1 cellular context compared by ENCODE assay signal in genomic region chr2:11500702-11501303, GRCh38.
TF ChIP-seq lines count a peak whose summit lies in the region.

No MANE protein-coding gene starts in this region.

TF ChIP-seq in HepG2, 621 proteins besides CTCF, POLR2A, EP300 and RAD21 (continued from another document and continues in another):
- 0 out of 2 replicates have a peak, but pooled peaks have one; percentile 27 for TF ChIP-seq MYPOP (CRISPR knock-in tag; IDR thresholded peaks at IDR 0.05)
- no peak for TF ChIP-seq PHB2 (IDR thresholded peaks at IDR 0.05; ENCODE audit: partially characterized antibody)
- no peak for TF ChIP-seq NONO (IDR thresholded peaks at IDR 0.05)
- peak; percentile 43; the same call in 1 of the 2 replicates for TF ChIP-seq NONO (CRISPR knock-in tag; conservative IDR thresholded peaks at IDR 0.05)
- 0 out of 2 replicates have a peak, but pooled peaks have one; percentile 8 for TF ChIP-seq KLF6 (CRISPR knock-in tag; IDR thresholded peaks at IDR 0.05)
- TF ChIP-seq, protein P1, sequence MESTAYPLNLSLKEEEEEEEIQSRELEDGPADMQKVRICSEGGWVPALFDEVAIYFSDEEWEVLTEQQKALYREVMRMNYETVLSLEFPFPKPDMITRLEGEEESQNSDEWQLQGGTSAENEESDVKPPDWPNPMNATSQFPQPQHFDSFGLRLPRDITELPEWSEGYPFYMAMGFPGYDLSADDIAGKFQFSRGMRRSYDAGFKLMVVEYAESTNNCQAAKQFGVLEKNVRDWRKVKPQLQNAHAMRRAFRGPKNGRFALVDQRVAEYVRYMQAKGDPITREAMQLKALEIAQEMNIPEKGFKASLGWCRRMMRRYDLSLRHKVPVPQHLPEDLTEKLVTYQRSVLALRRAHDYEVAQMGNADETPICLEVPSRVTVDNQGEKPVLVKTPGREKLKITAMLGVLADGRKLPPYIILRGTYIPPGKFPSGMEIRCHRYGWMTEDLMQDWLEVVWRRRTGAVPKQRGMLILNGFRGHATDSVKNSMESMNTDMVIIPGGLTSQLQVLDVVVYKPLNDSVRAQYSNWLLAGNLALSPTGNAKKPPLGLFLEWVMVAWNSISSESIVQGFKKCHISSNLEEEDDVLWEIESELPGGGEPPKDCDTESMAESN (CRISPR knock-in tag; conservative IDR thresholded peaks at IDR 0.05), result 0 out of 2 replicates have a peak, but pooled peaks have one; percentile 28
- no peak for TF ChIP-seq KAT8 (CRISPR knock-in tag; IDR thresholded peaks at IDR 0.05)
- TF ChIP-seq KDM1A (CRISPR knock-in tag; IDR thresholded peaks at IDR 0.05), result 0 out of 2 replicates have a peak, but pooled peaks have one; percentile 20
- TF ChIP-seq IRF2 (CRISPR knock-in tag; IDR thresholded peaks at IDR 0.05), result peak; percentile 72
- TF ChIP-seq, protein P2, sequence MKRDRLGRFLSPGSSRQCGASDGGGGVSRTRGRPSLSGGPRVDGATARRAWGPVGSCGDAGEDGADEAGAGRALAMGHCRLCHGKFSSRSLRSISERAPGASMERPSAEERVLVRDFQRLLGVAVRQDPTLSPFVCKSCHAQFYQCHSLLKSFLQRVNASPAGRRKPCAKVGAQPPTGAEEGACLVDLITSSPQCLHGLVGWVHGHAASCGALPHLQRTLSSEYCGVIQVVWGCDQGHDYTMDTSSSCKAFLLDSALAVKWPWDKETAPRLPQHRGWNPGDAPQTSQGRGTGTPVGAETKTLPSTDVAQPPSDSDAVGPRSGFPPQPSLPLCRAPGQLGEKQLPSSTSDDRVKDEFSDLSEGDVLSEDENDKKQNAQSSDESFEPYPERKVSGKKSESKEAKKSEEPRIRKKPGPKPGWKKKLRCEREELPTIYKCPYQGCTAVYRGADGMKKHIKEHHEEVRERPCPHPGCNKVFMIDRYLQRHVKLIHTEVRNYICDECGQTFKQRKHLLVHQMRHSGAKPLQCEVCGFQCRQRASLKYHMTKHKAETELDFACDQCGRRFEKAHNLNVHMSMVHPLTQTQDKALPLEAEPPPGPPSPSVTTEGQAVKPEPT (CRISPR knock-in tag; IDR thresholded peaks at IDR 0.05; ENCODE audit: low read depth), result no peak
- TF ChIP-seq MATR3 (CRISPR knock-in tag; IDR thresholded peaks at IDR 0.05), result no peak
- no peak for TF ChIP-seq MXD4 (CRISPR knock-in tag; IDR thresholded peaks at IDR 0.05)
- TF ChIP-seq ZNF124 (CRISPR knock-in tag; IDR thresholded peaks at IDR 0.05), result 0 out of 2 replicates have a peak, but pooled peaks have one; percentile 57
- no peak for TF ChIP-seq MEIS2 (CRISPR knock-in tag; IDR thresholded peaks at IDR 0.05)
- TF ChIP-seq, protein P3, sequence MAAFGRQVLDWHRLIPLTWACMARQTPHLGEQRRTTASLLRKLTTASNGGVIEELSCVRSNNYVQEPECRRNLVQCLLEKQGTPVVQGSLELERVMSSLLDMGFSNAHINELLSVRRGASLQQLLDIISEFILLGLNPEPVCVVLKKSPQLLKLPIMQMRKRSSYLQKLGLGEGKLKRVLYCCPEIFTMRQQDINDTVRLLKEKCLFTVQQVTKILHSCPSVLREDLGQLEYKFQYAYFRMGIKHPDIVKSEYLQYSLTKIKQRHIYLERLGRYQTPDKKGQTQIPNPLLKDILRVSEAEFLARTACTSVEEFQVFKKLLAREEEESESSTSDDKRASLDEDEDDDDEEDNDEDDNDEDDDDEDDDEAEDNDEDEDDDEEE (CRISPR knock-in tag; IDR thresholded peaks at IDR 0.05), result 0 out of 2 replicates have a peak, but pooled peaks have one; percentile 62
- TF ChIP-seq, protein P4, sequence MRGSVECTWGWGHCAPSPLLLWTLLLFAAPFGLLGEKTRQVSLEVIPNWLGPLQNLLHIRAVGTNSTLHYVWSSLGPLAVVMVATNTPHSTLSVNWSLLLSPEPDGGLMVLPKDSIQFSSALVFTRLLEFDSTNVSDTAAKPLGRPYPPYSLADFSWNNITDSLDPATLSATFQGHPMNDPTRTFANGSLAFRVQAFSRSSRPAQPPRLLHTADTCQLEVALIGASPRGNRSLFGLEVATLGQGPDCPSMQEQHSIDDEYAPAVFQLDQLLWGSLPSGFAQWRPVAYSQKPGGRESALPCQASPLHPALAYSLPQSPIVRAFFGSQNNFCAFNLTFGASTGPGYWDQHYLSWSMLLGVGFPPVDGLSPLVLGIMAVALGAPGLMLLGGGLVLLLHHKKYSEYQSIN (CRISPR knock-in tag; IDR thresholded peaks at IDR 0.05; ENCODE audit: borderline replicate concordance), result no peak
- peak; percentile 41 for TF ChIP-seq SAP130 (CRISPR knock-in tag; IDR thresholded peaks at IDR 0.05; ENCODE audit: low read depth)
- no peak for TF ChIP-seq ZNF17 (CRISPR knock-in tag; IDR thresholded peaks at IDR 0.05)
- TF ChIP-seq IRF1 (CRISPR knock-in tag; IDR thresholded peaks at IDR 0.05; ENCODE audit: low read depth), result 0 out of 2 replicates have a peak, but pooled peaks have one; percentile 90
- peak; percentile 61; the same call in 1 of the 2 replicates for TF ChIP-seq ZNF772 (CRISPR knock-in tag; IDR thresholded peaks at IDR 0.05)
- TF ChIP-seq STAG1 (CRISPR knock-in tag; IDR thresholded peaks at IDR 0.05), result 0 out of 2 replicates have a peak, but pooled peaks have one; percentile 7
- peak; percentile 16; the same call in 1 of the 2 replicates for TF ChIP-seq ARID5B (CRISPR knock-in tag; IDR thresholded peaks at IDR 0.05)
- no peak for TF ChIP-seq ZNF672 (CRISPR knock-in tag; IDR thresholded peaks at IDR 0.05)
- TF ChIP-seq KMT2B (CRISPR knock-in tag; IDR thresholded peaks at IDR 0.05), result no peak
- TF ChIP-seq, protein P5, sequence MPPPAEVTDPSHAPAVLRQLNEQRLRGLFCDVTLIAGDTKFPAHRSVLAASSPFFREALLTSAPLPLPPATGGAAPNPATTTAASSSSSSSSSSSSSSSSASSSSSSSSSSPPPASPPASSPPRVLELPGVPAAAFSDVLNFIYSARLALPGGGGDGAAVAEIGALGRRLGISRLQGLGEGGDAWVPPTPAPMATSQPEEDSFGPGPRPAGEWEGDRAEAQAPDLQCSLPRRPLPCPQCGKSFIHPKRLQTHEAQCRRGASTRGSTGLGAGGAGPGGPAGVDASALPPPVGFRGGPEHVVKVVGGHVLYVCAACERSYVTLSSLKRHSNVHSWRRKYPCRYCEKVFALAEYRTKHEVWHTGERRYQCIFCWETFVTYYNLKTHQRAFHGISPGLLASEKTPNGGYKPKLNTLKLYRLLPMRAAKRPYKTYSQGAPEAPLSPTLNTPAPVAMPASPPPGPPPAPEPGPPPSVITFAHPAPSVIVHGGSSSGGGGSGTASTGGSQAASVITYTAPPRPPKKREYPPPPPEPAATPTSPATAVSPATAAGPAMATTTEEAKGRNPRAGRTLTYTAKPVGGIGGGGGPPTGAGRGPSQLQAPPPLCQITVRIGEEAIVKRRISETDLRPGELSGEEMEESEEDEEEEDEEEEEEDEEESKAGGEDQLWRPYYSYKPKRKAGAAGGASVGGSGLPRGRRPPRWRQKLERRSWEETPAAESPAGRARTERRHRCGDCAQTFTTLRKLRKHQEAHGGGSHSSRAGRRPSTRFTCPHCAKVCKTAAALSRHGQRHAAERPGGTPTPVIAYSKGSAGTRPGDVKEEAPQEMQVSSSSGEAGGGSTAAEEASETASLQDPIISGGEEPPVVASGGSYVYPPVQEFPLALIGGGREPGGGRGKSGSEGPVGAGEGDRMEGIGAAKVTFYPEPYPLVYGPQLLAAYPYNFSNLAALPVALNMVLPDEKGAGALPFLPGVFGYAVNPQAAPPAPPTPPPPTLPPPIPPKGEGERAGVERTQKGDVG (CRISPR knock-in tag; IDR thresholded peaks at IDR 0.05; ENCODE audit: borderline replicate concordance), result 0 out of 2 replicates have a peak, but pooled peaks have one; percentile 0
- 0 out of 2 replicates have a peak, but pooled peaks have one; percentile 49 for TF ChIP-seq NKX3-1 (CRISPR knock-in tag; IDR thresholded peaks at IDR 0.05)
- TF ChIP-seq SALL1 (CRISPR knock-in tag; IDR thresholded peaks at IDR 0.05), result peak; percentile 37; the same call in 1 of the 2 replicates
- no peak for TF ChIP-seq SP2 (CRISPR knock-in tag; IDR thresholded peaks at IDR 0.05)
- TF ChIP-seq, protein P6, sequence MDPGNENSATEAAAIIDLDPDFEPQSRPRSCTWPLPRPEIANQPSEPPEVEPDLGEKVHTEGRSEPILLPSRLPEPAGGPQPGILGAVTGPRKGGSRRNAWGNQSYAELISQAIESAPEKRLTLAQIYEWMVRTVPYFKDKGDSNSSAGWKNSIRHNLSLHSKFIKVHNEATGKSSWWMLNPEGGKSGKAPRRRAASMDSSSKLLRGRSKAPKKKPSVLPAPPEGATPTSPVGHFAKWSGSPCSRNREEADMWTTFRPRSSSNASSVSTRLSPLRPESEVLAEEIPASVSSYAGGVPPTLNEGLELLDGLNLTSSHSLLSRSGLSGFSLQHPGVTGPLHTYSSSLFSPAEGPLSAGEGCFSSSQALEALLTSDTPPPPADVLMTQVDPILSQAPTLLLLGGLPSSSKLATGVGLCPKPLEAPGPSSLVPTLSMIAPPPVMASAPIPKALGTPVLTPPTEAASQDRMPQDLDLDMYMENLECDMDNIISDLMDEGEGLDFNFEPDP (CRISPR knock-in tag; conservative IDR thresholded peaks at IDR 0.05), result no peak
- TF ChIP-seq ZNF616 (CRISPR knock-in tag; IDR thresholded peaks at IDR 0.05; ENCODE audit: low read depth), result no peak
- no peak for TF ChIP-seq AFF4 (CRISPR knock-in tag; IDR thresholded peaks at IDR 0.05)
- TF ChIP-seq ZNF556 (CRISPR knock-in tag; IDR thresholded peaks at IDR 0.05; ENCODE audit: borderline replicate concordance), result no peak
- no peak for TF ChIP-seq PLSCR1 (CRISPR knock-in tag; IDR thresholded peaks at IDR 0.05; ENCODE audit: borderline replicate concordance)
